ENCODE assay signal across 27 cellular contexts in the genomic region with DNA sequence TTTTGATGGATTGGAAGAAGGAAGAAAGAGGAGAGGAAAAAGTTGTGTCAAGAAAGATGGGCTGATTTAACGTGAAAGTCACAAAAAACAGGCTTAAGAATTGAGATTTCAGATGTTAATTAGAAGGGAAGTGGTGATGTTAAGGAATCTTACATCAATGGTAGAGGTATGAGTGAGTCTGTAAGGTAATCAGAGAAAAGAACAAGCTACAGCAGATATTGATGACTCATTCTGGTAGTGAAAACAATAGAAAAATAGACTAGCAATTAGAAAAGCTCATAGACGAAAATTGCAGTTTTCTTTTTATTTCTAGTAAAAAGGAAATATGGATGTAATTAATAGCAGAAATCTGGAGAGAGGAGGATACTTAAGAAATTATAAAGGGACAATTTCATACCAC.
"Had no signal": no experiment of that assay in that cellular context is flagged by ENCODE, and none has a peak within 500 bp of the region (broad histone marks: within the 10 kb centered on the region; RNA-seq: fewer than 3 reads in every experiment).

No MANE protein-coding gene starts in this region.

- H3K4me1 ChIP-seq: adrenal gland, esophagus squamous epithelium, left ventricle myocardium inferior, spleen, transverse colon had no signal

- FAIRE-seq: colon, frontal cortex, islet of Langerhans had no signal

- H3K4me1 Mint-ChIP-seq: activated naive CD8-positive, alpha-beta T cell treated with anti-CD3 and anti-CD28 coated beads for 36 hours; central memory CD8-positive, alpha-beta T cell; T-helper 17 cell had no signal

- H3K27ac Mint-ChIP-seq: activated naive CD4-positive, alpha-beta T cell treated with anti-CD3 and anti-CD28 coated beads for 36 hours; activated naive CD8-positive, alpha-beta T cell treated with anti-CD3 and anti-CD28 coated beads for 36 hours; activated T-helper 1 cell treated with anti-CD3 and anti-CD28 coated beads, Interleukin-12 subunit alpha, Interleukin-12 subunit beta, Interleukin-2, Interleukin-4 antibody, amounts not matched to agents 30 ng/mL and 10 ng/mL and 1 ng/mL, durations not matched to agents 14 hours and 24 hours and 36 hours; nephron; T-helper 17 cell had no signal

- H3K27me3 ChIP-seq: adrenal gland, spleen, transverse colon had no signal

- H3K9me3 Mint-ChIP-seq: activated naive CD4-positive, alpha-beta T cell treated with anti-CD3 and anti-CD28 coated beads for 36 hours; activated naive CD8-positive, alpha-beta T cell treated with anti-CD3 and anti-CD28 coated beads for 36 hours; activated T-helper 1 cell treated with anti-CD3 and anti-CD28 coated beads, Interleukin-12 subunit alpha, Interleukin-12 subunit beta, Interleukin-2, Interleukin-4 antibody, amounts not matched to agents 30 ng/mL and 10 ng/mL and 1 ng/mL, durations not matched to agents 14 hours and 24 hours and 36 hours; nephron had no signal

- H3K9me3 ChIP-seq: adrenal gland, esophagus squamous epithelium, left ventricle myocardium inferior, spleen, transverse colon had no signal

- H3K27me3 Mint-ChIP-seq: central memory CD8-positive, alpha-beta T cell; T-helper 17 cell had no signal

- H3K36me3 ChIP-seq: adrenal gland, esophagus squamous epithelium, left ventricle myocardium inferior, spleen, transverse colon, WERI-Rb-1 had no signal

- DNase-seq: activated CD4-positive, alpha-beta T cell treated with anti-CD3 and anti-CD28 coated beads for 48 hours; activated CD4-positive, alpha-beta T cell treated with anti-CD3 and anti-CD28 coated beads, Interleukin-2, amount 50 U/mL, for 48 hours; activated CD8-positive, alpha-beta memory T cell treated with anti-CD3 and anti-CD28 coated beads for 24 hours; activated effector memory CD4-positive, alpha-beta T cell treated with anti-CD3 and anti-CD28 coated beads, Interleukin-2, amount 50 U/mL, for 16 hours; activated naive CD4-positive, alpha-beta T cell treated with anti-CD3 and anti-CD28 coated beads for 36 hours; activated naive CD8-positive, alpha-beta T cell treated with anti-CD3 and anti-CD28 coated beads for 36 hours; activated T-cell treated with anti-CD3 and anti-CD28 coated beads, Interleukin-2, amount 50 U/mL, for 1 hour; adrenal gland; aorta; effector memory CD4-positive, alpha-beta T cell; esophagus squamous epithelium; left ventricle myocardium inferior; posterior cingulate gyrus; right cardiac atrium; spleen; stimulated activated naive CD4-positive, alpha-beta T cell; T-helper 17 cell; T1000; transverse colon; WERI-Rb-1 had no signal

- H3K27ac ChIP-seq: adrenal gland, esophagus squamous epithelium, left ventricle myocardium inferior, spleen, transverse colon, WERI-Rb-1 had no signal

- H3K4me3 Mint-ChIP-seq: activated naive CD4-positive, alpha-beta T cell treated with anti-CD3 and anti-CD28 coated beads for 36 hours; activated naive CD8-positive, alpha-beta T cell treated with anti-CD3 and anti-CD28 coated beads for 36 hours; activated T-helper 1 cell treated with anti-CD3 and anti-CD28 coated beads, Interleukin-12 subunit alpha, Interleukin-12 subunit beta, Interleukin-2, Interleukin-4 antibody, amounts not matched to agents 30 ng/mL and 10 ng/mL and 1 ng/mL, durations not matched to agents 14 hours and 24 hours and 36 hours; central memory CD8-positive, alpha-beta T cell; nephron; T-helper 17 cell had no signal

- H3K4me3 ChIP-seq: adrenal gland, esophagus squamous epithelium, left ventricle myocardium inferior, lung, spleen, transverse colon had no signal
